ENCODE assay signal across 17 cellular contexts in genomic region chr14:105927094-105927475, GRCh38.
"Had no signal": no experiment of that assay in that cellular context is flagged by ENCODE, and none has a peak within 500 bp of the region (broad histone marks: within the 10 kb centered on the region; RNA-seq: fewer than 3 reads in every experiment).

No MANE protein-coding gene starts in this region.

- H3K9me3 ChIP-seq: prostate gland, thyroid gland had no signal

- H3K4me1 ChIP-seq: prostate gland, right atrium auricular region, thyroid gland had no signal

- H3K27me3 ChIP-seq: right atrium auricular region, thyroid gland had no signal

- DNase-seq: activated CD4-positive, alpha-beta T cell treated with anti-CD3 and anti-CD28 coated beads, Interleukin-2, amount 50 U/mL, for 48 hours; activated naive CD8-positive, alpha-beta T cell treated with anti-CD3 and anti-CD28 coated beads, Interleukin-2, amount 50 U/mL, for 24 hours; anterior cingulate cortex; caudate nucleus; foreskin melanocyte; glutamatergic neuron; hippocampal formation; islet precursor cell; naive B cell; small intestine; stimulated activated CD4-positive, alpha-beta T cell treated with anti-CD3 and anti-CD28 coated beads, Interleukin-4, amount 100 ng/mL, for 4 hours; T-helper 17 cell; thyroid gland had no signal

- FAIRE-seq: small intestine had no signal

- H3K27ac ChIP-seq: coronary artery, prostate gland, right atrium auricular region, thyroid gland had no signal

- H3K36me3 ChIP-seq: prostate gland, right atrium auricular region, thyroid gland had no signal

- H3K4me3 ChIP-seq: coronary artery, prostate gland, right atrium auricular region, thyroid gland had no signal

- ATAC-seq: activated naive CD8-positive, alpha-beta T cell treated with anti-CD3 and anti-CD28 coated beads, Interleukin-2, amount 50 U/mL, for 24 hours; left lobe of liver; T-helper 17 cell had no signal
